Comparison of ENCODE assay signal across 15 cellular contexts in genomic region chr2:189267925-189268579, GRCh38.
DNase-seq lines count a peak whose midpoint lies in the region; ATAC-seq, FAIRE-seq and TF ChIP-seq lines count a peak whose summit lies in the region.
"Had no signal": no experiment of that assay in that cellular context is flagged by ENCODE, and none has a peak within 500 bp of the region (broad histone marks: within the 10 kb centered on the region; RNA-seq: fewer than 3 reads in every experiment).

No MANE protein-coding gene starts in this region.

- ATAC-seq in left lung: peak; percentile 42
- ATAC-seq: left lobe of liver; natural killer cell treated with Interleukin-12 subunit alpha and Interleukin-12 subunit beta and Interleukin-15 and Interleukin-18, amount 100 ng/mL, for 72 hours; right cardiac atrium had no signal

- H3K36me3 ChIP-seq in brain microvascular endothelial cell (replicated peaks) (no peaks in the 10 kb centered on the region), left lung (no peaks in the 10 kb centered on the region), adrenal gland (replicated peaks in 1 of 2) (no peaks in the 10 kb centered on the region)

- no peak overlapping the region for H3K4me3 ChIP-seq in brain microvascular endothelial cell (ENCODE audit: low read depth, low read length)
- no peak overlapping the region for H3K4me3 ChIP-seq in left lung
- no peak overlapping the region for H3K4me3 ChIP-seq in adrenal gland

- TF ChIP-seq POLR2A in H54 (IDR thresholded peaks at IDR 0.05; ENCODE audit: low read depth, low read length): no peak
- TF ChIP-seq POLR2A in adrenal gland (IDR thresholded peaks at IDR 0.05): no peak

- H3K4me1 ChIP-seq in left lung: peaks cover 0 to 3% of the 10 kb centered on the region in 2 donors
- no peaks in the 10 kb centered on the region for H3K4me1 ChIP-seq in adrenal gland (replicated peaks in 1 of 2)
- H3K4me1 ChIP-seq: Caco-2 had no signal

- intact Hi-C loops in left lung (cut with DNase I): no loop called here
- intact Hi-C loops in adrenal gland (cut with DNase I): no loop called here

- FAIRE-seq in H54 (lab: Jason Lieb, UNC): no peak

- no peak for TF ChIP-seq CTCF in brain microvascular endothelial cell (IDR thresholded peaks at IDR 0.05; ENCODE audit: low read depth, low read length, missing control alignments)
- TF ChIP-seq CTCF in left lung (IDR thresholded peaks at IDR 0.05): no peak
- TF ChIP-seq CTCF in adrenal gland (IDR thresholded peaks at IDR 0.05): no peak

- H3K9me3 ChIP-seq in left lung: no peaks in the 10 kb centered on the region
- H3K9me3 ChIP-seq in adrenal gland (replicated peaks in 1 of 3): no peaks in the 10 kb centered on the region
- H3K9me3 ChIP-seq: Caco-2 had no signal

- H3K27ac ChIP-seq in brain microvascular endothelial cell: peak overlapping the region; percentile 83
- peak overlapping the region in 1 of 2 donors; percentile 62 for H3K27ac ChIP-seq in left lung
- H3K27ac ChIP-seq in caudate nucleus (ENCODE audit: low read depth, low read length): no peak overlapping the region
- no peak overlapping the region for H3K27ac ChIP-seq in adrenal gland

- in situ Hi-C loops in brain microvascular endothelial cell (cut with HindIII; ENCODE audit: low pct_ligation_motif_present, low sequenced_read_pairs): no loop called here

- H3K27me3 ChIP-seq in brain microvascular endothelial cell (replicated peaks) (no peaks in the 10 kb centered on the region), left lung (no peaks in the 10 kb centered on the region), adrenal gland (no peaks in the 10 kb centered on the region)

- DNase-seq in HT1080 (ENCODE audit: low read depth) (peak; percentile 17), brain microvascular endothelial cell (no peak), left lung (no peak), NCI-H1930 (lab: John Stamatoyannopoulos, UW) (no peak), H54 (ENCODE audit: insufficient read length, low spot score) (no peak), caudate nucleus (lab: John Stamatoyannopoulos, UW) (no peak), adrenal gland (no peak)
- DNase-seq: activated CD4-positive, CD25-positive, alpha-beta regulatory T cell treated with anti-CD3 and anti-CD28 coated beads, Interleukin-2, amount 50 U/mL, for 72 hours; Caco-2; effector CD4-positive, alpha-beta T cell; NCI-H1092; right cardiac atrium; stimulated activated naive CD4-positive, alpha-beta T cell had no signal
